8 cellular contexts compared by ENCODE assay signal in the genomic region with DNA sequence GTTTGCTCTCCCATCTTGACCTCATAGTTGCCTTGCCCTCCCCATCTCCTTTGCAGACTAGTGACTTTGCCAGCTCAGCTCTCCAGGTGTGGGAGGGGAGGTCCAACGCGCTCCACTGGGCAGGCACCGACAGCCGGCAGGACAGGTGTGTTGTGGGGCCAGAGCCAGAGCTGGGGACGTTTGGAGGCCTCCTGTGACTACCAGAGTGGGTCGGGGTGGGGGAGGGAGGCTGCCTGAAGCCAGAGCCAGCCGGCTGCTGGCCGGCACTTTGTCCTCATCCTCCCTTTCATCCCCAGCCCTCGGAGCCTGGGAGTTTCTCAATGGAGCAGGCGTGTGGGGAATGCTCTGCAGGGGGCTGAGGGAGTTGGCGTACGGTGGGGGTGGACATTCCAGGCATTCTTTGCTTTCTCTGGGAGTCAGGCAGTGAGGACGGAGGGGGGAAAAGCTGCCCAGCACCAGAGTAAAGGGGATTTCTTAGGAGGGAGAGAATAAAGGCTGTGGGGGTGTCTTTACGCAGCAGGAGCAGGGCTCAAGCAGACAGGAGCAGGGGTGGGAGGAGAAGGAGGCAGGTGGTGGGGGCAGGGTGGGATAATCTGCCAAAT. TPM values are rescaled to one million over a fixed set of nuclear protein-coding genes. Genes with fewer than 3 reads are reported as not detected.
DNase-seq lines count a peak whose midpoint lies in the region; ATAC-seq and TF ChIP-seq lines count a peak whose summit lies in the region.

No MANE protein-coding gene starts in this region.

- DNase-seq in PC-3 = peak; percentile 56
- peak; percentile 98 for DNase-seq in fibroblast of pulmonary artery (ENCODE audit: low read depth)
- DNase-seq in ovary = peak; percentile 56 to 83 (median 68)
- DNase-seq in activated T-helper 2 cell treated with anti-CD3 and anti-CD28 coated beads, Interferon-gamma antibody, Interleukin-2, Interleukin-4, amounts not matched to agents 10 μg/mL and 5 μg/mL and 100 μg/mL, durations not matched to agents 14 hours and 24 hours and 36 hours (ENCODE audit: low spot score) = no peak
- DNase-seq in T-helper 1 cell = no peak

- no peaks in the 10 kb centered on the region for H3K79me2 ChIP-seq in PC-3 (ENCODE audit: low read length)

- no TSS peak for BruUV-seq in PC-3 (replicated peaks; lab: Mats Ljungman, UMichigan)

- H3K36me3 Mint-ChIP-seq in activated T-helper 2 cell treated with anti-CD3 and anti-CD28 coated beads, Interferon-gamma antibody, Interleukin-2, Interleukin-4, amounts not matched to agents 10 μg/mL and 5 μg/mL and 100 μg/mL, durations not matched to agents 14 hours and 24 hours and 36 hours (ENCODE audit: low read depth) = peaks cover 18% of the 10 kb centered on the region

- peaks cover 15% of the 10 kb centered on the region for H3K4me1 Mint-ChIP-seq in activated T-helper 2 cell treated with anti-CD3 and anti-CD28 coated beads, Interferon-gamma antibody, Interleukin-2, Interleukin-4, amounts not matched to agents 10 μg/mL and 5 μg/mL and 100 μg/mL, durations not matched to agents 14 hours and 24 hours and 36 hours (ENCODE audit: low read depth)

- TF ChIP-seq EP300 in ovary (IDR thresholded peaks at IDR 0.05) = no peak

- H3K9ac ChIP-seq in PC-3 (ENCODE audit: low read length) = 0 out of 2 replicates have a peak overlapping the region, but pooled peaks have one; percentile 5

- H3K4me1 ChIP-seq in HEK293 (ENCODE audit: control insufficient read depth, insufficient read depth, low read length) (peaks cover 7% of the 10 kb centered on the region), PC-3 (ENCODE audit: insufficient read depth, low read length) (peaks cover 30% of the 10 kb centered on the region), ovary (ENCODE audit: insufficient read depth) (peaks cover 10% of the 10 kb centered on the region)

- intact Hi-C loops in PC-3 (cut with micrococcal nuclease) (no loop called here), ovary (cut with DNase I) (no loop called here)
- intact Hi-C loops in activated T-helper 2 cell treated with anti-CD3 and anti-CD28 coated beads, Interferon-gamma antibody, Interleukin-2, Interleukin-4, amounts not matched to agents 10 μg/mL and 5 μg/mL and 100 μg/mL, durations not matched to agents 14 hours and 24 hours and 36 hours (cut with micrococcal nuclease) = no loop called here

- no peaks in the 10 kb centered on the region for H3K9me3 Mint-ChIP-seq in activated T-helper 2 cell treated with anti-CD3 and anti-CD28 coated beads, Interferon-gamma antibody, Interleukin-2, Interleukin-4, amounts not matched to agents 10 μg/mL and 5 μg/mL and 100 μg/mL, durations not matched to agents 14 hours and 24 hours and 36 hours

- TF ChIP-seq CTCF in HEK293 (tag by site-specific recombination; IDR thresholded peaks at IDR 0.05) (no peak), PC-3 (conservative IDR thresholded peaks at IDR 0.05; ENCODE audit: low read depth, low read length) (no peak), fibroblast of pulmonary artery (IDR thresholded peaks at IDR 0.05; ENCODE audit: low read length, missing control alignments) (no peak), ovary (IDR thresholded peaks at IDR 0.05) (no peak)

- peak overlapping the region; percentile 21 for H3K4me3 ChIP-seq in HEK293 (ENCODE audit: low read depth, low read length)
- H3K4me3 ChIP-seq in PC-3 (ENCODE audit: low read length) = peak overlapping the region; percentile 16; the same call in 1 of the 2 replicates
- no peak overlapping the region for H3K4me3 ChIP-seq in fibroblast of pulmonary artery (replicated peaks; ENCODE audit: low read depth, low read length)
- H3K4me3 ChIP-seq in ovary = no peak overlapping the region

- no peak overlapping the region for H3K4me3 Mint-ChIP-seq in activated T-helper 2 cell treated with anti-CD3 and anti-CD28 coated beads, Interferon-gamma antibody, Interleukin-2, Interleukin-4, amounts not matched to agents 10 μg/mL and 5 μg/mL and 100 μg/mL, durations not matched to agents 14 hours and 24 hours and 36 hours (ENCODE audit: low read depth)

- no peak for TF ChIP-seq POLR2A in ovary (IDR thresholded peaks at IDR 0.05)

- no peak overlapping the region for H3K27ac Mint-ChIP-seq in activated T-helper 2 cell treated with anti-CD3 and anti-CD28 coated beads, Interferon-gamma antibody, Interleukin-2, Interleukin-4, amounts not matched to agents 10 μg/mL and 5 μg/mL and 100 μg/mL, durations not matched to agents 14 hours and 24 hours and 36 hours

- no peaks in the 10 kb centered on the region for H3F3A ChIP-seq in PC-3 (ENCODE audit: low read length, unreplicated experiment)

- H3K9me3 ChIP-seq in HEK293 (ENCODE audit: control insufficient read depth, insufficient read depth, low read depth, low read length) (no peaks in the 10 kb centered on the region), PC-3 (ENCODE audit: low read length) (no peaks in the 10 kb centered on the region), ovary (no peaks in the 10 kb centered on the region)

- H2AFZ ChIP-seq in PC-3 (ENCODE audit: low read length) = peak overlapping the region; percentile 60; the same call in 1 of the 2 replicates

- no peaks in the 10 kb centered on the region for H3K27me3 ChIP-seq in PC-3 (ENCODE audit: low read length)
- no peaks in the 10 kb centered on the region for H3K27me3 ChIP-seq in ovary

- no peaks in the 10 kb centered on the region for H4K20me1 ChIP-seq in PC-3 (ENCODE audit: low read length)

- WGBS in ovary, 3 donors = 3 to 15% (median 4%) methylated on average over 14 of the region's 14 CpGs

- H3K36me3 ChIP-seq in HEK293 (ENCODE audit: control insufficient read depth in 2 of 2, insufficient read depth in 1 of 2, low read length in 2 of 2) (peaks cover 0 to 28% of the 10 kb centered on the region in 2 experiments; a peak in 2 of 3 replicates), PC-3 (ENCODE audit: low read depth, low read length) (no peaks in the 10 kb centered on the region; the same call in 1 of the 2 replicates), ovary (no peaks in the 10 kb centered on the region)

- 0 out of 2 replicates have a peak, but pooled peaks have one; percentile 9 for ATAC-seq in PC-3
- ATAC-seq in HG03460 (IDR thresholded peaks at IDR 0.05; ENCODE audit: unreplicated experiment) = no peak
- no peak for ATAC-seq in HG03039 (IDR thresholded peaks at IDR 0.05; ENCODE audit: unreplicated experiment)

- CTCF ChIA-PET in HEK293 (lab: Yijun Ruan, JAX) (interaction anchor here (0.5 to 3.6 kb wide), 5 partner anchors 9 to 45 kb away, joined by 3 to 18 read pairs (median 4); no protein-coding TSS in a partner anchor), PC-3 (lab: Charles Lee) (no interaction called here)

- POLR2A ChIA-PET in HEK293 (lab: Yijun Ruan, JAX) (interaction anchor here (0.6 to 1.9 kb wide), 8 partner anchors 13 to 38 kb away, joined by 3 to 10 read pairs (median 6); partner anchors contain the start of gene NUAK2), PC-3 (lab: Charles Lee; ENCODE audit: unreplicated experiment) (no interaction called here)

- H3K9me2 ChIP-seq in PC-3 (replicated peaks; ENCODE audit: low read length) = no peaks in the 10 kb centered on the region

- H3K27ac ChIP-seq in HEK293 (ENCODE audit: extremely low read depth, low read depth, low read length) (peak overlapping the region; percentile 22; the same call in 1 of the 2 replicates), PC-3 (ENCODE audit: low read length) (peak overlapping the region; percentile 14; the same call in 1 of the 2 replicates), ovary (no peak overlapping the region)

- no peaks in the 10 kb centered on the region for H3K27me3 Mint-ChIP-seq in activated T-helper 2 cell treated with anti-CD3 and anti-CD28 coated beads, Interferon-gamma antibody, Interleukin-2, Interleukin-4, amounts not matched to agents 10 μg/mL and 5 μg/mL and 100 μg/mL, durations not matched to agents 14 hours and 24 hours and 36 hours (ENCODE audit: low read depth)

- peak overlapping the region; percentile 42 for H3K4me2 ChIP-seq in PC-3 (ENCODE audit: low read length)

TF ChIP-seq in HEK293, 187 proteins besides CTCF, POLR2A, EP300 and RAD21 (continues in another document):
- TF ChIP-seq HIC1 (tag by site-specific recombination; IDR thresholded peaks at IDR 0.05) (peak; percentile 70; the same call in 1 of the 2 replicates), ZNF174 (tag by site-specific recombination; IDR thresholded peaks at IDR 0.05) (no peak), GLI4 (tag by site-specific recombination; IDR thresholded peaks at IDR 0.05) (no peak)

RNA-seq across cellular contexts. Expression of gene NUAK2, which starts 20.2 kb away (rescaled TPM):
- total RNA-seq in PC-3 (2014; rRNA removed) = 3.8 and 4.8 TPM in 2 replicates
- total RNA-seq in ovary = 10 to 100 TPM in 1 of 7 donors, 1 to 10 TPM in 6; 2.7 to 53.2 (median 3.7) TPM
- polyA plus RNA-seq in ovary = 1 to 10 TPM; 1.2 to 1.5 TPM
- 0.41 and 0.44 TPM in 2 replicates for total RNA-seq in activated T-helper 2 cell treated with anti-CD3 and anti-CD28 coated beads, Interferon-gamma antibody, Interleukin-2, Interleukin-4, amounts not matched to agents 10 μg/mL and 5 μg/mL and 100 μg/mL, durations not matched to agents 14 hours and 24 hours and 36 hours

RNA-seq across cellular contexts. Expression of gene KLHDC8A, which starts 55.4 kb away (rescaled TPM):
- total RNA-seq in PC-3 (2014; rRNA removed) (not detected in 2 replicates), ovary (100 to 1,000 TPM; 111 to 457 (median 270) TPM)
- polyA plus RNA-seq in ovary = 100 to 1,000 TPM; 112 to 296 TPM
- total RNA-seq in activated T-helper 2 cell treated with anti-CD3 and anti-CD28 coated beads, Interferon-gamma antibody, Interleukin-2, Interleukin-4, amounts not matched to agents 10 μg/mL and 5 μg/mL and 100 μg/mL, durations not matched to agents 14 hours and 24 hours and 36 hours = not detected in 2 replicates

Comparison
In these comparisons a context has a peak if more than half of its experiments do, and no peak if none do; other contexts are left out.
1. H3K27ac ChIP-seq: peak in HEK293 (single experiment) and PC-3 (single experiment); none in ovary (0 of 2).
2. H3K4me3 ChIP-seq: peak in HEK293 (single experiment) and PC-3 (single experiment); none in fibroblast of pulmonary artery (single experiment) and ovary (single experiment).
3. DNase-seq: peak in PC-3 (single experiment), fibroblast of pulmonary artery (single experiment) and ovary (5 of 5); none in activated T-helper 2 cell treated with anti-CD3 and anti-CD28 coated beads, Interferon-gamma antibody, Interleukin-2, Interleukin-4, amounts not matched to agents 10 μg/mL and 5 μg/mL and 100 μg/mL, durations not matched to agents 14 hours and 24 hours and 36 hours (single experiment) and T-helper 1 cell (0 of 5).
4. RNA of gene KLHDC8A, which starts 55.4 kb away (total RNA-seq): 111 to 457 TPM in ovary; not detected in PC-3 and not detected in activated T-helper 2 cell treated with anti-CD3 and anti-CD28 coated beads, Interferon-gamma antibody, Interleukin-2, Interleukin-4, amounts not matched to agents 10 μg/mL and 5 μg/mL and 100 μg/mL, durations not matched to agents 14 hours and 24 hours and 36 hours; every median in the first group is over 100 times any median in the second.